ENCODE assay signal across 27 cellular contexts in the genomic region with DNA sequence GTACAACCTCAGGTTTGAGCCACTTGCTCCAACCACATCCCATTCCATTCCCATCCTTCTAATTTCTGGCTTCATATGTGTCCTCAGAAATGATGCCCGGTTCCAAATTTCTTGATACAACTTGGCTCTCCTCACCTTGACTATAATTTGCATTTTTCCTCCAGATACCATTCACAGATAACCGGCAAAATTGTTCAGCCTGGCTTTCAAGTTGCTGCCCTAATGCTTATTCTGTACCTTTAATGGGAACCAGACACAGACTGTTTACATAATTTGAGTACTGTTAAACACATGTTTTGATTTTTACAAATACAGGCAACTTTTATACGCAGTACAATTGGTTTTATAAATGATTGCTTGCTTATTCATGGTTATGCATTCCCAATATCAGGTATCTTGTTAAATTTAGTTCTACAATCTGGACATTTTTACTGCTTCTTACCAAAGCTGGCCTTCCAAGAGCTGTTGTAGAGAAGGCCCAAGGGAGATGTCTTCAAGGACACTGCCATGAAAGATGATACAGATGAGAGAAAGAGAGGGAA.
"Had no signal": no experiment of that assay in that cellular context is flagged by ENCODE, and none has a peak within 500 bp of the region (broad histone marks: within the 10 kb centered on the region; RNA-seq: fewer than 3 reads in every experiment).

No MANE protein-coding gene starts in this region.

- DNase-seq: activated CD4-positive, alpha-beta memory T cell treated with anti-CD3 and anti-CD28 coated beads for 36 hours; activated CD4-positive, alpha-beta T cell treated with anti-CD3 and anti-CD28 coated beads for 36 hours; activated CD4-positive, alpha-beta T cell treated with anti-CD3 and anti-CD28 coated beads, Interleukin-2, amount 10 ng/mL, durations not matched to agents 24 days and 14 days; activated CD4-positive, CD25-positive, alpha-beta regulatory T cell; activated CD4-positive, CD25-positive, alpha-beta regulatory T cell treated with anti-CD3 and anti-CD28 coated beads, Interleukin-2, amount 50 U/mL, for 72 hours; activated CD8-positive, alpha-beta memory T cell treated with anti-CD3 and anti-CD28 coated beads, Interleukin-2, amount 10 ng/mL, durations not matched to agents 7 days and 5 days; activated CD8-positive, alpha-beta memory T cell treated with anti-CD3 and anti-CD28 coated beads, Interleukin-2, amount 50 U/mL, for 4 hours; activated CD8-positive, alpha-beta T cell treated with anti-CD3 and anti-CD28 coated beads, Interleukin-2, amount 10 ng/mL, durations not matched to agents 7 days and 5 days; activated effector memory CD4-positive, alpha-beta T cell treated with anti-CD3 and anti-CD28 coated beads, Interleukin-2, amount 50 U/mL, for 16 hours; activated naive CD4-positive, alpha-beta T cell treated with anti-CD3 and anti-CD28 coated beads for 36 hours; activated naive CD8-positive, alpha-beta T cell treated with anti-CD3 and anti-CD28 coated beads for 36 hours; activated naive CD8-positive, alpha-beta T cell treated with anti-CD3 and anti-CD28 coated beads, Interleukin-2, amount 50 U/mL, for 24 hours; activated T-cell treated with anti-CD3 and anti-CD28 coated beads, Interleukin-2, amount 50 U/mL, for 1 hour; activated T-cell treated with anti-CD3 and anti-CD28 coated beads, Interleukin-2, amount 50 U/mL, for 48 hours; brain microvascular endothelial cell; caudate nucleus; cortex of kidney; effector CD8-positive, alpha-beta T cell; erythroblast; esophagus squamous epithelium; head of caudate nucleus; hippocampal formation; T-cell; T-helper 9 cell had no signal

- H3K4me3 ChIP-seq: esophagus squamous epithelium had no signal

- H3K27ac ChIP-seq: brain microvascular endothelial cell had no signal

- ATAC-seq: activated CD4-positive, alpha-beta T cell treated with anti-CD3 and anti-CD28 coated beads for 36 hours; activated CD8-positive, alpha-beta memory T cell treated with anti-CD3 and anti-CD28 coated beads, Interleukin-2, amount 10 ng/mL, durations not matched to agents 7 days and 5 days; activated CD8-positive, alpha-beta T cell treated with anti-CD3 and anti-CD28 coated beads, Interleukin-2, amount 10 ng/mL, durations not matched to agents 7 days and 5 days; activated naive CD8-positive, alpha-beta T cell treated with anti-CD3 and anti-CD28 coated beads, Interleukin-2, amount 50 U/mL, for 24 hours; T-cell had no signal

- H3K27me3 ChIP-seq: brain microvascular endothelial cell, esophagus squamous epithelium had no signal

- H3K36me3 ChIP-seq: brain microvascular endothelial cell, esophagus squamous epithelium had no signal

- FAIRE-seq: astrocyte, colon, frontal cortex had no signal

- H3K9me3 ChIP-seq: esophagus squamous epithelium had no signal
